Comparison of ENCODE assay signal across 8 cellular contexts in genomic region chr6:149271348-149272340, GRCh38. TPM values are rescaled to one million over a fixed set of nuclear protein-coding genes. Genes with fewer than 3 reads are reported as not detected.
DNase-seq lines count a peak whose midpoint lies in the region; ATAC-seq and TF ChIP-seq lines count a peak whose summit lies in the region.

No MANE protein-coding gene starts in this region.

- POLR2A ChIA-PET in CD8-positive, alpha-beta memory T cell (lab: Charles Lee): interaction anchor here (0.6 kb wide), 1 partner anchor 56 kb away, joined by 4 read pairs; no protein-coding TSS in a partner anchor

- H3K79me2 ChIP-seq in hepatocyte: no peaks in the 10 kb centered on the region

- no peaks in the 10 kb centered on the region for H3K27me3 ChIP-seq in CD8-positive, alpha-beta memory T cell (ENCODE audit: insufficient read depth, low read length, poor library complexity, severe bottlenecking)
- H3K27me3 ChIP-seq in sigmoid colon (no peaks in the 10 kb centered on the region), hepatocyte (no peaks in the 10 kb centered on the region), HAP-1 (ENCODE audit: low read depth) (peaks cover 6% of the 10 kb centered on the region; the same call in 1 of the 2 replicates)

- TF ChIP-seq CTCF in sigmoid colon (IDR thresholded peaks at IDR 0.05): no peak
- no peak for TF ChIP-seq CTCF in hepatocyte (IDR thresholded peaks at IDR 0.05; ENCODE audit: poor library complexity)

- H3K4me1 ChIP-seq in CD8-positive, alpha-beta memory T cell (ENCODE audit: insufficient read depth, low read length): peaks cover 27% of the 10 kb centered on the region
- H3K4me1 ChIP-seq in sigmoid colon (no peaks in the 10 kb centered on the region), hepatocyte (ENCODE audit: insufficient read depth) (no peaks in the 10 kb centered on the region), HAP-1 (no peaks in the 10 kb centered on the region)

- peak overlapping the region; percentile 29 for H3K4me3 ChIP-seq in CD8-positive, alpha-beta memory T cell (ENCODE audit: low read length)
- H3K4me3 ChIP-seq in sigmoid colon (no peak overlapping the region), hepatocyte (no peak overlapping the region), HAP-1 (no peak overlapping the region)

- H3K27ac ChIP-seq in CD8-positive, alpha-beta memory T cell (ENCODE audit: low read depth, low read length): no peak overlapping the region
- H3K27ac ChIP-seq in sigmoid colon: no peak overlapping the region
- H3K27ac ChIP-seq in hepatocyte: no peak overlapping the region

- peak; percentile 64 for ATAC-seq in GM21529 (IDR thresholded peaks at IDR 0.05; ENCODE audit: unreplicated experiment)

- H2AFZ ChIP-seq in hepatocyte: no peak overlapping the region

- DNase-seq in CD8-positive, alpha-beta memory T cell: peak in 4 of 5 donors; percentile 6 to 60 (median 45)
- peak; percentile 67 to 90 for DNase-seq in NOMO-1 (lab: John Stamatoyannopoulos, UW; ENCODE audit: unreplicated experiment in 2 of 2)
- DNase-seq in activated naive CD4-positive, alpha-beta T cell treated with anti-CD3 and anti-CD28 coated beads, Interleukin-2, amount 10 ng/mL, durations not matched to agents 7 days and 5 days: peak; percentile 46
- peak in 3 of 4 experiments; percentile 29 to 74 (median 35) for DNase-seq in stimulated activated CD4-positive, alpha-beta T cell treated with anti-CD3 and anti-CD28 coated beads, Interleukin-1b, Interleukin-23, amount 100 ng/mL, for 24 hours (ENCODE audit: low read depth in 4 of 4, low spot score in 1 of 4)
- no peak for DNase-seq in sigmoid colon
- DNase-seq in hepatocyte (ENCODE audit: low spot score): no peak
- no peak for DNase-seq in HAP-1 (ENCODE audit: low spot score in 2 of 2)

- H3K36me3 ChIP-seq in CD8-positive, alpha-beta memory T cell (ENCODE audit: insufficient read depth, low read length): no peaks in the 10 kb centered on the region
- H3K36me3 ChIP-seq in sigmoid colon (no peaks in the 10 kb centered on the region), hepatocyte (replicated peaks; ENCODE audit: insufficient read depth, low read depth) (no peaks in the 10 kb centered on the region), HAP-1 (replicated peaks) (no peaks in the 10 kb centered on the region)

- no peaks in the 10 kb centered on the region for H3K9me3 Mint-ChIP-seq in CD8-positive, alpha-beta memory T cell
- H3K9me3 Mint-ChIP-seq in activated naive CD4-positive, alpha-beta T cell treated with anti-CD3 and anti-CD28 coated beads, Interleukin-2, amount 10 ng/mL, durations not matched to agents 7 days and 5 days: peaks cover 15% of the 10 kb centered on the region

- H3K9me2 ChIP-seq in hepatocyte (replicated peaks; ENCODE audit: insufficient read depth): no peaks in the 10 kb centered on the region

- intact Hi-C loops in sigmoid colon (cut with DNase I): no loop called here

- peak overlapping the region; percentile 17 to 93 (median 82) for H3K27ac Mint-ChIP-seq in CD8-positive, alpha-beta memory T cell
- H3K27ac Mint-ChIP-seq in activated naive CD4-positive, alpha-beta T cell treated with anti-CD3 and anti-CD28 coated beads, Interleukin-2, amount 10 ng/mL, durations not matched to agents 7 days and 5 days: peak overlapping the region; percentile 66

- no peak for TF ChIP-seq POLR2A in sigmoid colon (IDR thresholded peaks at IDR 0.05)

- H3K4me2 ChIP-seq in hepatocyte: no peak overlapping the region

- H3K4me1 Mint-ChIP-seq in CD8-positive, alpha-beta memory T cell: peaks cover 22 to 36% (median 36%) of the 10 kb centered on the region in 3 donors
- peaks cover 43% of the 10 kb centered on the region for H3K4me1 Mint-ChIP-seq in activated naive CD4-positive, alpha-beta T cell treated with anti-CD3 and anti-CD28 coated beads, Interleukin-2, amount 10 ng/mL, durations not matched to agents 7 days and 5 days

- H3K36me3 Mint-ChIP-seq in CD8-positive, alpha-beta memory T cell: no peaks in the 10 kb centered on the region
- peaks cover 21% of the 10 kb centered on the region for H3K36me3 Mint-ChIP-seq in activated naive CD4-positive, alpha-beta T cell treated with anti-CD3 and anti-CD28 coated beads, Interleukin-2, amount 10 ng/mL, durations not matched to agents 7 days and 5 days

- H3K27me3 Mint-ChIP-seq in CD8-positive, alpha-beta memory T cell: peaks cover 0 to 2% of the 10 kb centered on the region in 2 donors
- H3K27me3 Mint-ChIP-seq in activated naive CD4-positive, alpha-beta T cell treated with anti-CD3 and anti-CD28 coated beads, Interleukin-2, amount 10 ng/mL, durations not matched to agents 7 days and 5 days: peaks cover 4% of the 10 kb centered on the region

- no peaks in the 10 kb centered on the region for H4K20me1 ChIP-seq in hepatocyte (ENCODE audit: insufficient read depth, poor library complexity, severe bottlenecking)

- WGBS in sigmoid colon, 2 donors: 61 to 85% methylated on average over 8 of the region's 8 CpGs
- WGBS in hepatocyte (ENCODE audit: low lambda C conversion rate, missing lambda C conversion rate): 83% methylated on average over 8 of the region's 8 CpGs

- peak overlapping the region in 6 of 7 donors; percentile 50 to 84 (median 68) for H3K4me3 Mint-ChIP-seq in CD8-positive, alpha-beta memory T cell
- H3K4me3 Mint-ChIP-seq in activated naive CD4-positive, alpha-beta T cell treated with anti-CD3 and anti-CD28 coated beads, Interleukin-2, amount 10 ng/mL, durations not matched to agents 7 days and 5 days: no peak overlapping the region

- no peaks in the 10 kb centered on the region for H3K9me3 ChIP-seq in CD8-positive, alpha-beta memory T cell (ENCODE audit: low read length)
- peaks cover 0 to 3% (median 0%) of the 10 kb centered on the region in 4 donors for H3K9me3 ChIP-seq in sigmoid colon
- H3K9me3 ChIP-seq in hepatocyte (ENCODE audit: low read depth): no peaks in the 10 kb centered on the region
- H3K9me3 ChIP-seq in HAP-1: no peaks in the 10 kb centered on the region; the same call in 1 of the 2 replicates

- in situ Hi-C loops in HAP-1 (cut with MboI; ENCODE audit: low sequenced_read_pairs): no loop called here

- no peak for TF ChIP-seq EP300 in sigmoid colon (IDR thresholded peaks at IDR 0.05)

- CTCF ChIA-PET in CD8-positive, alpha-beta memory T cell (lab: Charles Lee): interaction anchor here (0.8 kb wide), 1 partner anchor 232 kb away, joined by 4 read pairs; no protein-coding TSS in a partner anchor
- CTCF ChIA-PET in activated naive CD4-positive, alpha-beta T cell treated with anti-CD3 and anti-CD28 coated beads, Interleukin-2, amount 10 ng/mL, durations not matched to agents 7 days and 5 days (lab: Charles Lee): interaction anchor here (0.6 to 2.3 kb wide), 3 partner anchors 8 to 81 kb away, joined by 3 to 6 read pairs (median 4); no protein-coding TSS in a partner anchor

RNA-seq across cellular contexts. Expression of gene TAB2, which starts 45.9 kb away (rescaled TPM):
- 100 to 1,000 TPM; 103 to 109 TPM for total RNA-seq in CD8-positive, alpha-beta memory T cell
- 16.6 TPM for polyA plus RNA-seq in CD8-positive, alpha-beta memory T cell
- total RNA-seq in sigmoid colon (100 to 1,000 TPM; 100 to 149 (median 110) TPM), hepatocyte (51.3 and 51.9 TPM in 2 replicates)
- polyA plus RNA-seq in sigmoid colon (10 to 100 TPM; 33.4 to 44.6 (median 44.4) TPM), hepatocyte (9.4 and 14.2 TPM in 2 replicates)

Comparison
In these comparisons a context has a peak if more than half of its experiments do, and no peak if none do; other contexts are left out.
1. DNase-seq: peak in CD8-positive, alpha-beta memory T cell (4 of 5), NOMO-1 (2 of 2), activated naive CD4-positive, alpha-beta T cell treated with anti-CD3 and anti-CD28 coated beads, Interleukin-2, amount 10 ng/mL, durations not matched to agents 7 days and 5 days (single experiment) and stimulated activated CD4-positive, alpha-beta T cell treated with anti-CD3 and anti-CD28 coated beads, Interleukin-1b, Interleukin-23, amount 100 ng/mL, for 24 hours (3 of 4); none in sigmoid colon (single experiment), hepatocyte (single experiment) and HAP-1 (0 of 2).